26 cellular contexts compared by ENCODE assay signal in the genomic region with DNA sequence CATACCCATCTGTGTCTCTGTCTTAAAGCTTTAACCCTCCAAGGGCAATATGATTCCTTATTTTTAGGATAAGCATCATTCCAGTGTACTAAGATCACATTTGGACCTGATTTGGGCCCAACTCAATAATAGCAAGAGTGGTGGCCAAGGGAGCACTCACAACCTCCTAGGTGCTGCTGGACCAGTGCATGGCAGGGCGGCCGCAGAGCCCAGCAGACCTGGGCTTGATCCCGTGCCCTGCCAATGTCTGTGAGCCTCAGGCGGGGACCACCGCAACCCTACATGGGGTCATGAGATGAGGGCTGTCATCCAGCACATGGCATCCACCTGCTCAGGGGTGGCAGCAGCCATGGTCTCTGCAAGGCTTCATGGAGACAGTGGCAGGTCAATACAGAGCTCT.
A peak's percentile ranks its signal among the peaks of the same experiment; 100 is the strongest.
DNase-seq lines count a peak whose midpoint lies in the region; ATAC-seq, FAIRE-seq and TF ChIP-seq lines count a peak whose summit lies in the region.
"Had no signal": no experiment of that assay in that cellular context is flagged by ENCODE, and none has a peak within 500 bp of the region (broad histone marks: within the 10 kb centered on the region; RNA-seq: fewer than 3 reads in every experiment).

No MANE protein-coding gene starts in this region.

- no peak overlapping the region for H2BK5ac ChIP-seq in neuronal stem cell (ENCODE audit: low read length)

- TF ChIP-seq POLR2A in HepG2 (IDR thresholded peaks at IDR 0.05; ENCODE audit: insufficient read depth in 1 of 2, low read depth in 2 of 2, low read length in 2 of 2) (no peak), right lobe of liver (IDR thresholded peaks at IDR 0.05) (no peak), spleen (IDR thresholded peaks at IDR 0.05) (no peak), breast epithelium (IDR thresholded peaks at IDR 0.05) (no peak)

- WGBS in HepG2 (ENCODE audit: low lambda C conversion rate), result 100% methylated on average over 2 of the region's 5 CpGs
- no CpG with 5 or more reads among the region's 5 CpGs for WGBS in right lobe of liver (ENCODE audit: insufficient coverage, low coverage, low lambda C conversion rate, missing lambda C conversion rate)
- WGBS in neuronal stem cell (ENCODE audit: extremely low coverage in 2 of 2, insufficient read length in 2 of 2, insufficient replicate concordance in 1 of 2), 2 donors, result no CpG with 5 or more reads among the region's 5 CpGs
- 90 to 96% (median 94%) methylated on average over 2 to 5 of the region's 5 CpGs for WGBS in spleen, 5 donors

- in situ Hi-C loops in HepG2 (cut with HindIII; ENCODE audit: extremely low pct_ligation_motif_present, low pct_unique_long_range_greater_than_20kb), result no loop called here

- H4K91ac ChIP-seq in neuronal stem cell (ENCODE audit: low read depth, low read length, poor library complexity), result no peak overlapping the region

- no peak overlapping the region for H3K27ac Mint-ChIP-seq in activated T-helper 2 cell treated with anti-CD3 and anti-CD28 coated beads, Interferon-gamma antibody, Interleukin-2, Interleukin-4, amounts not matched to agents 10 μg/mL and 5 μg/mL and 100 μg/mL, durations not matched to agents 14 hours and 24 hours and 36 hours
- H3K27ac Mint-ChIP-seq: B cell; CD4-positive, alpha-beta T cell; CD8-positive, alpha-beta T cell had no signal

- H3K4me2 ChIP-seq in HepG2 (ENCODE audit: low read depth, low read length) (peak overlapping the region; percentile 52), neuronal stem cell (ENCODE audit: insufficient read depth, low read length, poor library complexity, severe bottlenecking) (no peak overlapping the region)
- H3K4me2 ChIP-seq: A549 had no signal

- FAIRE-seq in HepG2 (lab: Jason Lieb, UNC), result no peak
- FAIRE-seq: A549, GM12878, GM12892, GM18507 had no signal

- H3K27me3 Mint-ChIP-seq in activated T-helper 2 cell treated with anti-CD3 and anti-CD28 coated beads, Interferon-gamma antibody, Interleukin-2, Interleukin-4, amounts not matched to agents 10 μg/mL and 5 μg/mL and 100 μg/mL, durations not matched to agents 14 hours and 24 hours and 36 hours (ENCODE audit: low read depth), result no peaks in the 10 kb centered on the region
- H3K27me3 Mint-ChIP-seq: B cell; CD4-positive, alpha-beta T cell had no signal

- ATAC-seq in HepG2, result no peak
- ATAC-seq in right lobe of liver, result no peak
- ATAC-seq: A549; CD8-positive, alpha-beta T cell; GM12878 had no signal

- H3K36me3 ChIP-seq in HepG2 (replicated peaks in 1 of 2; ENCODE audit: control insufficient read depth in 1 of 2, insufficient read depth in 2 of 2, low read length in 2 of 2), result peaks cover 0 to 6% of the 10 kb centered on the region in 2 experiments
- no peaks in the 10 kb centered on the region for H3K36me3 ChIP-seq in right lobe of liver
- peaks cover 0 to 26% of the 10 kb centered on the region in 2 donors for H3K36me3 ChIP-seq in neuronal stem cell (replicated peaks in 1 of 2; ENCODE audit: control insufficient read depth in 2 of 2, insufficient read depth in 2 of 2, low read length in 2 of 2)
- peaks cover 0 to 19% (median 0%) of the 10 kb centered on the region in 6 donors for H3K36me3 ChIP-seq in spleen
- H3K36me3 ChIP-seq in breast epithelium, result no peaks in the 10 kb centered on the region

- no peaks in the 10 kb centered on the region for H3K36me3 Mint-ChIP-seq in activated T-helper 2 cell treated with anti-CD3 and anti-CD28 coated beads, Interferon-gamma antibody, Interleukin-2, Interleukin-4, amounts not matched to agents 10 μg/mL and 5 μg/mL and 100 μg/mL, durations not matched to agents 14 hours and 24 hours and 36 hours (ENCODE audit: low read depth)
- H3K36me3 Mint-ChIP-seq: CD8-positive, alpha-beta T cell had no signal

- no peak overlapping the region for H3K4me3 ChIP-seq in HepG2 (replicated peaks in 1 of 3; ENCODE audit: insufficient read depth in 1 of 3, low read depth in 2 of 3, low read length in 3 of 3)
- no peak overlapping the region for H3K4me3 ChIP-seq in right lobe of liver
- H3K4me3 ChIP-seq in neuronal stem cell (ENCODE audit: low read length in 2 of 2), result no peak overlapping the region
- no peak overlapping the region for H3K4me3 ChIP-seq in spleen
- no peak overlapping the region for H3K4me3 ChIP-seq in breast epithelium
- H3K4me3 ChIP-seq: A549; BLaER1 treated with 17β-estradiol and CSF1 and Interleukin-3, amounts not matched to agents 10 nM and 100 nM; GM12878 had no signal

- CTCF ChIA-PET in HepG2 (lab: Yijun Ruan, JAX; ENCODE audit: low intra/inter-chr PET ratio, low total read pairs), result no interaction called here

- H3K4me3 Mint-ChIP-seq in activated T-helper 2 cell treated with anti-CD3 and anti-CD28 coated beads, Interferon-gamma antibody, Interleukin-2, Interleukin-4, amounts not matched to agents 10 μg/mL and 5 μg/mL and 100 μg/mL, durations not matched to agents 14 hours and 24 hours and 36 hours (ENCODE audit: low read depth), result no peak overlapping the region
- H3K4me3 Mint-ChIP-seq: B cell; CD4-positive, alpha-beta T cell; CD8-positive, alpha-beta T cell had no signal

- peaks cover 12% of the 10 kb centered on the region for H3K79me1 ChIP-seq in neuronal stem cell (ENCODE audit: low read depth, low read length)

- no peak for TF ChIP-seq RAD21 in HepG2 (CRISPR knock-in tag; IDR thresholded peaks at IDR 0.05)

- H3K79me2 ChIP-seq in HepG2 (ENCODE audit: insufficient read depth, low read length), result peaks cover 48% of the 10 kb centered on the region

- H4K8ac ChIP-seq in neuronal stem cell (ENCODE audit: low read depth, low read length), result no peak overlapping the region

- POLR2A ChIA-PET in HepG2 (lab: Yijun Ruan, JAX), result interaction anchor here (0.6 to 7.0 kb wide), 4 partner anchors 11 to 150 kb away, joined by 3 to 109 read pairs (median 6); no protein-coding TSS in a partner anchor

- peaks cover 5% of the 10 kb centered on the region; the same call in 1 of the 2 replicates for H3K9me3 ChIP-seq in HepG2 (ENCODE audit: low read length)
- no peaks in the 10 kb centered on the region for H3K9me3 ChIP-seq in right lobe of liver
- H3K9me3 ChIP-seq in neuronal stem cell (replicated peaks in 1 of 2; ENCODE audit: control insufficient read depth in 2 of 2, insufficient read depth in 1 of 2, low read depth in 1 of 2, low read length in 2 of 2), result peaks cover 5 to 18% of the 10 kb centered on the region in 2 donors
- peaks cover 0 to 9% (median 5%) of the 10 kb centered on the region in 8 donors for H3K9me3 ChIP-seq in spleen
- peaks cover 4 to 6% of the 10 kb centered on the region in 2 donors for H3K9me3 ChIP-seq in breast epithelium

- H3K9ac ChIP-seq in HepG2 (ENCODE audit: insufficient read depth, low read depth, low read length), result peak overlapping the region; percentile 48
- no peak overlapping the region for H3K9ac ChIP-seq in neuronal stem cell (ENCODE audit: low read depth, low read length, poor library complexity)
- H3K9ac ChIP-seq: BLaER1 treated with 17β-estradiol and CSF1 and Interleukin-3, amounts not matched to agents 10 nM and 100 nM had no signal

- peak overlapping the region; percentile 11 for H3K18ac ChIP-seq in neuronal stem cell (ENCODE audit: low read length)

- no peak overlapping the region for H2BK12ac ChIP-seq in neuronal stem cell (ENCODE audit: low read length)

- H2BK120ac ChIP-seq in neuronal stem cell (ENCODE audit: low read depth, low read length), result no peak overlapping the region

- H3K23ac ChIP-seq in neuronal stem cell (ENCODE audit: low read depth, low read length, poor library complexity), result no peak overlapping the region

- H3K27me3 ChIP-seq in HepG2 (ENCODE audit: control insufficient read depth in 1 of 2, insufficient read depth in 2 of 2, low read length in 2 of 2), result no peaks in the 10 kb centered on the region
- no peaks in the 10 kb centered on the region for H3K27me3 ChIP-seq in right lobe of liver
- H3K27me3 ChIP-seq in neuronal stem cell (ENCODE audit: control insufficient read depth in 3 of 3, insufficient read depth in 3 of 3, low read depth in 1 of 3, low read length in 3 of 3), result no peaks in the 10 kb centered on the region
- no peaks in the 10 kb centered on the region for H3K27me3 ChIP-seq in spleen (replicated peaks in 1 of 7)
- H3K27me3 ChIP-seq in breast epithelium, result no peaks in the 10 kb centered on the region

- TF ChIP-seq CTCF in HepG2 (CRISPR knock-in tag; IDR thresholded peaks at IDR 0.05) (no peak), right lobe of liver (IDR thresholded peaks at IDR 0.05) (no peak), spleen (IDR thresholded peaks at IDR 0.05 in 8 of 11, conservative IDR thresholded peaks at IDR 0.05 in 3 of 11) (no peak), breast epithelium (IDR thresholded peaks at IDR 0.05) (no peak)

- H2AK5ac ChIP-seq in neuronal stem cell (ENCODE audit: low read depth, low read length), result peak overlapping the region; percentile 19

- H2AFZ ChIP-seq in HepG2 (ENCODE audit: low read length), result no peak overlapping the region
- H2AFZ ChIP-seq in neuronal stem cell (ENCODE audit: low read length), result no peak overlapping the region

- DNase-seq in HepG2 (ENCODE audit: low spot score) (no peak), right lobe of liver (no peak), neuronal stem cell (ENCODE audit: low spot score) (no peak), spleen (no peak), COLO829 (ENCODE audit: low spot score) (no peak), breast epithelium (ENCODE audit: low spot score in 2 of 2) (no peak)
- DNase-seq in activated T-helper 2 cell treated with anti-CD3 and anti-CD28 coated beads, Interferon-gamma antibody, Interleukin-2, Interleukin-4, amounts not matched to agents 10 μg/mL and 5 μg/mL and 100 μg/mL, durations not matched to agents 14 hours and 24 hours and 36 hours (ENCODE audit: low spot score), result no peak
- DNase-seq: AML-193; CD4-positive, alpha-beta T cell; CD8-positive, alpha-beta T cell; COR-L47; DMS 273 treated with DMSO at 0.1 percent for 48 hours; DMS153; DMS53; DMS79; DND-41; EL; GDM1 had no signal

- H3K4me1 ChIP-seq in HepG2 (ENCODE audit: insufficient read depth, low read length), result peaks cover 100% of the 10 kb centered on the region
- no peaks in the 10 kb centered on the region for H3K4me1 ChIP-seq in right lobe of liver
- peaks cover 4 to 19% of the 10 kb centered on the region in 2 donors for H3K4me1 ChIP-seq in neuronal stem cell (ENCODE audit: control insufficient read depth in 2 of 2, insufficient read depth in 1 of 2, low read depth in 1 of 2, low read length in 2 of 2)
- peaks cover 9 to 100% (median 55%) of the 10 kb centered on the region in 6 donors for H3K4me1 ChIP-seq in spleen
- peaks cover 7% of the 10 kb centered on the region in 2 donors for H3K4me1 ChIP-seq in breast epithelium
- H3K4me1 ChIP-seq: A549 had no signal

- H3K4me1 Mint-ChIP-seq in activated T-helper 2 cell treated with anti-CD3 and anti-CD28 coated beads, Interferon-gamma antibody, Interleukin-2, Interleukin-4, amounts not matched to agents 10 μg/mL and 5 μg/mL and 100 μg/mL, durations not matched to agents 14 hours and 24 hours and 36 hours (ENCODE audit: low read depth), result no peaks in the 10 kb centered on the region
- H3K4me1 Mint-ChIP-seq: B cell had no signal

- H3K14ac ChIP-seq in neuronal stem cell (ENCODE audit: low read length), result no peak overlapping the region

- H2BK15ac ChIP-seq in neuronal stem cell (ENCODE audit: low read length), result no peak overlapping the region

- no peak overlapping the region for H3K4ac ChIP-seq in neuronal stem cell (ENCODE audit: low read length)

- TF ChIP-seq EP300 in HepG2 (IDR thresholded peaks at IDR 0.05; ENCODE audit: low read depth in 2 of 2, low read length in 2 of 2) (no peak), HepG2 (CRISPR knock-in tag; IDR thresholded peaks at IDR 0.05; ENCODE audit: borderline replicate concordance) (no peak)

- intact Hi-C loops in HepG2 (cut with micrococcal nuclease; ENCODE audit: unreplicated experiment), result no loop called here
- intact Hi-C loops in right lobe of liver (cut with DNase I), result no loop called here
- intact Hi-C loops in spleen (cut with DNase I; ENCODE audit: low total_unique reads), result no loop called here
- intact Hi-C loops in breast epithelium (cut with DNase I; ENCODE audit: low total_unique reads), result no loop called here
- intact Hi-C loops in activated T-helper 2 cell treated with anti-CD3 and anti-CD28 coated beads, Interferon-gamma antibody, Interleukin-2, Interleukin-4, amounts not matched to agents 10 μg/mL and 5 μg/mL and 100 μg/mL, durations not matched to agents 14 hours and 24 hours and 36 hours (cut with micrococcal nuclease), result no loop called here

- BruUV-seq in HepG2 (replicated peaks; lab: Mats Ljungman, UMichigan), result no TSS peak

- H3K27ac ChIP-seq in HepG2 (ENCODE audit: extremely low read length, insufficient read depth, low read length) (peak overlapping the region; percentile 88), right lobe of liver (no peak overlapping the region), neuronal stem cell (replicated peaks; ENCODE audit: low read length) (no peak overlapping the region), spleen (peak overlapping the region in 6 of 8 donors; percentile 80 to 89 (median 82)), breast epithelium (no peak overlapping the region)
- H3K27ac ChIP-seq: 22Rv1; A549; BLaER1 treated with 17β-estradiol and CSF1 and Interleukin-3, amounts not matched to agents 10 nM and 100 nM; C4-2B had no signal

- H3K9me3 Mint-ChIP-seq in activated T-helper 2 cell treated with anti-CD3 and anti-CD28 coated beads, Interferon-gamma antibody, Interleukin-2, Interleukin-4, amounts not matched to agents 10 μg/mL and 5 μg/mL and 100 μg/mL, durations not matched to agents 14 hours and 24 hours and 36 hours, result no peaks in the 10 kb centered on the region
- H3K9me3 Mint-ChIP-seq: CD4-positive, alpha-beta T cell; CD8-positive, alpha-beta T cell had no signal

- no peaks in the 10 kb centered on the region for H4K20me1 ChIP-seq in HepG2 (ENCODE audit: insufficient read depth, low read length)

Comparison
In these comparisons a context has a peak if more than half of its experiments do, and no peak if none do; other contexts are left out.
1. H3K27ac ChIP-seq: peak in HepG2 (single experiment) and spleen (6 of 8); none in right lobe of liver (0 of 3), neuronal stem cell (single experiment) and breast epithelium (0 of 2).